In genomic region chr10:100562008-100562672, GRCh38 we compare ENCODE assay signal across 8 cellular contexts.
DNase-seq lines count a peak whose midpoint lies in the region; ATAC-seq and TF ChIP-seq lines count a peak whose summit lies in the region.

No MANE protein-coding gene starts in this region.

- peak; percentile 58 for TF ChIP-seq RAD21 in Ishikawa (IDR thresholded peaks at IDR 0.05; ENCODE audit: low read depth)

- DNase-seq in Ammon's horn (ENCODE audit: low spot score) = peak; percentile 76
- DNase-seq in activated CD4-positive, CD25-positive, alpha-beta regulatory T cell treated with anti-CD3 and anti-CD28 coated beads, Interleukin-2, amount 50 U/mL, for 72 hours = peak; percentile 68
- DNase-seq in caudate nucleus (lab: John Stamatoyannopoulos, UW) = peak in 57 of 61 donors; percentile 5 to 85 (median 53)
- DNase-seq in kidney tubule cell (ENCODE audit: low spot score) = peak; percentile 88
- DNase-seq in stimulated activated CD4-positive, alpha-beta T cell treated with anti-CD3 and anti-CD28 coated beads, Interleukin-4, amount 100 ng/mL, for 1 hour = peak; percentile 80

- 0 out of 2 replicates have a peak, but pooled peaks have one; percentile 6 for TF ChIP-seq EP300 in Ishikawa (IDR thresholded peaks at IDR 0.05; ENCODE audit: borderline replicate concordance)

- ATAC-seq in GM19455 (IDR thresholded peaks at IDR 0.05; ENCODE audit: unreplicated experiment) (peak; percentile 61), GM21367 (IDR thresholded peaks at IDR 0.05; ENCODE audit: unreplicated experiment) (no peak)

- H3K27ac ChIP-seq in caudate nucleus (ENCODE audit: low read depth, low read length) = no peak overlapping the region

TF ChIP-seq in Ishikawa, 13 proteins besides CTCF, POLR2A, EP300 and RAD21:
- no peak for TF ChIP-seq CEBPB (IDR thresholded peaks at IDR 0.05)
- TF ChIP-seq MAX (IDR thresholded peaks at IDR 0.05) = peak; percentile 62; the same call in 1 of the 2 replicates
